Comparison of ENCODE assay signal across 20 cellular contexts in genomic region chr7:70455925-70456324, GRCh38.
"Had no signal": no experiment of that assay in that cellular context is flagged by ENCODE, and none has a peak within 500 bp of the region (broad histone marks: within the 10 kb centered on the region; RNA-seq: fewer than 3 reads in every experiment).

No MANE protein-coding gene starts in this region.

- H3K9me3 ChIP-seq: breast epithelium, esophagus squamous epithelium, mucosa of descending colon, psoas muscle, sigmoid colon, suprapubic skin had no signal

- H3K36me3 Mint-ChIP-seq: activated naive CD8-positive, alpha-beta T cell treated with anti-CD3 and anti-CD28 coated beads, Interleukin-2, amount 10 ng/mL, durations not matched to agents 7 days and 5 days; immature natural killer cell; natural killer cell had no signal

- H3K27me3 ChIP-seq: breast epithelium, esophagus squamous epithelium, sigmoid colon, suprapubic skin had no signal

- H3K27ac Mint-ChIP-seq: immature natural killer cell, natural killer cell, type B pancreatic cell had no signal

- H3K27ac ChIP-seq: breast epithelium, esophagus squamous epithelium, psoas muscle, sigmoid colon, suprapubic skin had no signal

- ATAC-seq: natural killer cell; psoas muscle; stimulated activated naive CD8-positive, alpha-beta T cell treated with anti-CD3 and anti-CD28 coated beads, Interleukin-15, Interleukin-2, amounts not matched to agents 100 U/mL and 50 U/mL, for 24 hours had no signal

- H3K27me3 Mint-ChIP-seq: type B pancreatic cell had no signal

- H3K4me3 Mint-ChIP-seq: activated naive CD8-positive, alpha-beta T cell treated with anti-CD3 and anti-CD28 coated beads, Interleukin-2, amount 10 ng/mL, durations not matched to agents 7 days and 5 days; immature natural killer cell; natural killer cell; type B pancreatic cell had no signal

- H3K4me3 ChIP-seq: breast epithelium, esophagus squamous epithelium, lung, mucosa of descending colon, psoas muscle, sigmoid colon, suprapubic skin had no signal

- DNase-seq: activated CD4-positive, alpha-beta T cell treated with anti-CD3 and anti-CD28 coated beads, Interleukin-2, amount 50 U/mL, for 4 hours; activated CD4-positive, CD25-positive, alpha-beta regulatory T cell treated with anti-CD3 and anti-CD28 coated beads, Interleukin-2, amount 50 U/mL, for 72 hours; activated effector memory CD4-positive, alpha-beta T cell treated with anti-CD3 and anti-CD28 coated beads, Interleukin-2, amount 50 U/mL, for 16 hours; activated T-cell treated with anti-CD3 and anti-CD28 coated beads, Interleukin-2, amount 50 U/mL, for 1 hour; anterior cingulate cortex; esophagus squamous epithelium; foreskin fibroblast; immature natural killer cell; mucosa of descending colon; natural killer cell; occipital lobe; psoas muscle; sigmoid colon; stimulated activated CD4-positive, alpha-beta T cell treated with anti-CD3 and anti-CD28 coated beads, Interleukin-12 subunit alpha, Interleukin-12 subunit beta, amount 100 ng/mL, for 4 hours had no signal

- H3K36me3 ChIP-seq: breast epithelium, esophagus squamous epithelium, sigmoid colon, suprapubic skin had no signal

- H3K9me3 Mint-ChIP-seq: activated naive CD8-positive, alpha-beta T cell treated with anti-CD3 and anti-CD28 coated beads, Interleukin-2, amount 10 ng/mL, durations not matched to agents 7 days and 5 days; immature natural killer cell; natural killer cell had no signal
